In genomic region chr12:120439646-120440247, GRCh38 we compare ENCODE assay signal across 8 cellular contexts. TPM values are rescaled to one million over a fixed set of nuclear protein-coding genes. Genes with fewer than 3 reads are reported as not detected.
A peak's percentile ranks its signal among the peaks of the same experiment; 100 is the strongest.
DNase-seq lines count a peak whose midpoint lies in the region; ATAC-seq and TF ChIP-seq lines count a peak whose summit lies in the region.

No MANE protein-coding gene starts in this region.

- H3K36me3 ChIP-seq in SJSA1 (peaks cover 52% of the 10 kb centered on the region), gastroesophageal sphincter (peaks cover 0 to 51% of the 10 kb centered on the region in 2 donors), prostate gland (peaks cover 0 to 2% of the 10 kb centered on the region in 2 donors), aorta (ENCODE audit: control insufficient read depth in 1 of 2, insufficient read depth in 2 of 2, low read length in 1 of 2) (peaks cover 0 to 3% of the 10 kb centered on the region in 2 donors)

- WGBS in gastroesophageal sphincter (ENCODE audit: low coverage in 1 of 2), 2 donors, result 50 to 55% methylated on average over 1 of the region's 6 CpGs
- 13% methylated on average over 6 of the region's 6 CpGs for WGBS in prostate gland
- 15% methylated on average over 6 of the region's 6 CpGs for WGBS in aorta, 2 donors

- no peaks in the 10 kb centered on the region for H3K27me3 ChIP-seq in SJSA1 (replicated peaks)
- H3K27me3 ChIP-seq in gastroesophageal sphincter, result no peaks in the 10 kb centered on the region
- no peaks in the 10 kb centered on the region for H3K27me3 ChIP-seq in prostate gland (replicated peaks; ENCODE audit: insufficient read depth)
- no peaks in the 10 kb centered on the region for H3K27me3 ChIP-seq in aorta (ENCODE audit: control insufficient read depth in 1 of 2, insufficient read depth in 2 of 2, low read length in 1 of 2)

- TF ChIP-seq CTCF in gastroesophageal sphincter (IDR thresholded peaks at IDR 0.05) (peak in 3 of 4 experiments; percentile 7 to 74 (median 28)), prostate gland (IDR thresholded peaks at IDR 0.05) (peak in 3 of 4 experiments; percentile 19 to 52 (median 20))

- no peak for TF ChIP-seq EP300 in gastroesophageal sphincter (IDR thresholded peaks at IDR 0.05)

- intact Hi-C loops in prostate gland (cut with DNase I) (loop anchor here (10.0 kb wide), 1 partner anchor 205 kb away; the partner anchor contains the start of gene CABP1), aorta (cut with DNase I) (loop anchor here (5.0 to 10.0 kb wide), 2 partner anchors 115 to 122 kb away; partner anchors contain the start of gene PLA2G1B (in 1 of the 2))

- ATAC-seq in gastroesophageal sphincter (peak; percentile 22), aorta (ENCODE audit: low FRiP score) (peak; percentile 64), HG03439 (IDR thresholded peaks at IDR 0.05; ENCODE audit: unreplicated experiment) (no peak)

- H3K4me3 ChIP-seq in SJSA1 (no peak overlapping the region), gastroesophageal sphincter (peak overlapping the region in 1 of 2 donors; percentile 81), prostate gland (no peak overlapping the region), aorta (ENCODE audit: low read length in 2 of 2) (no peak overlapping the region)

- DNase-seq in DMS53 treated with DMSO at 0.1 percent for 48 hours (lab: John Stamatoyannopoulos, UW; ENCODE audit: unreplicated experiment), result peak; percentile 47
- peak; percentile 59 for DNase-seq in LHCN-M2 (ENCODE audit: low read depth)
- peak; percentile 25 to 66 for DNase-seq in SJSA1 (ENCODE audit: low read depth in 1 of 2, low spot score in 2 of 2)
- DNase-seq in activated gamma-delta T cell treated with Interleukin-2 at 50 U/mL for 16 hours, result peak; percentile 76
- peak; percentile 30 for DNase-seq in prostate gland (ENCODE audit: low spot score)
- DNase-seq in aorta, result no peak

- TF ChIP-seq POLR2A in gastroesophageal sphincter (IDR thresholded peaks at IDR 0.05), result no peak
- TF ChIP-seq POLR2A in prostate gland (IDR thresholded peaks at IDR 0.05), result no peak

- H3K27ac ChIP-seq in SJSA1, result no peak overlapping the region
- peak overlapping the region in 1 of 4 donors; percentile 45 for H3K27ac ChIP-seq in gastroesophageal sphincter
- H3K27ac ChIP-seq in prostate gland, result no peak overlapping the region
- no peak overlapping the region for H3K27ac ChIP-seq in aorta (ENCODE audit: low read depth in 1 of 2, low read length in 2 of 2)

- H3K9me3 ChIP-seq in SJSA1 (replicated peaks), result no peaks in the 10 kb centered on the region
- no peaks in the 10 kb centered on the region for H3K9me3 ChIP-seq in gastroesophageal sphincter
- H3K9me3 ChIP-seq in prostate gland, result no peaks in the 10 kb centered on the region
- no peaks in the 10 kb centered on the region for H3K9me3 ChIP-seq in aorta (ENCODE audit: control insufficient read depth, low read length)

- H3K4me1 ChIP-seq in SJSA1 (replicated peaks) (peaks cover 6% of the 10 kb centered on the region), gastroesophageal sphincter (peaks cover 0 to 32% (median 8%) of the 10 kb centered on the region in 3 donors), prostate gland (replicated peaks) (no peaks in the 10 kb centered on the region), aorta (ENCODE audit: control insufficient read depth in 1 of 2, insufficient read depth in 2 of 2, low read length in 2 of 2) (no peaks in the 10 kb centered on the region)

RNA-seq across cellular contexts. Expression of gene COX6A1, which starts 1.8 kb away (rescaled TPM):
- 378 and 392 TPM in 2 replicates for total RNA-seq in LHCN-M2 (2014; rRNA removed)
- polyA plus RNA-seq in LHCN-M2 (2012), result 695 TPM
- total RNA-seq in SJSA1 (2014; rRNA removed; shearing (Covaris generic)), result 529 and 935 TPM in 2 replicates
- 100 to 1,000 TPM; 424 to 588 (median 522) TPM for total RNA-seq in gastroesophageal sphincter
- 100 to 1,000 TPM; 616 to 965 TPM for total RNA-seq in prostate gland
- 100 to 1,000 TPM; 176 to 246 TPM for total RNA-seq in aorta
- 100 to 1,000 TPM; 355 to 498 TPM for polyA plus RNA-seq in aorta

RNA-seq across cellular contexts. Expression of gene TRIAP1, which starts 6.4 kb away (rescaled TPM):
- total RNA-seq in LHCN-M2 (2014; rRNA removed), result 52.1 and 59.5 TPM in 2 replicates
- 49.8 TPM for polyA plus RNA-seq in LHCN-M2 (2012)
- 41.3 and 44.8 TPM in 2 replicates for total RNA-seq in SJSA1 (2014; rRNA removed; shearing (Covaris generic))
- 10 to 100 TPM in 3 of 4 donors, 1 to 10 TPM in 1; 9.7 to 19.5 (median 16.8) TPM for total RNA-seq in gastroesophageal sphincter
- total RNA-seq in prostate gland, result 10 to 100 TPM; 15.7 to 21.9 TPM
- 10 to 100 TPM; 13.0 to 14.1 TPM for total RNA-seq in aorta
- 10 to 100 TPM; 19.7 to 43.1 TPM for polyA plus RNA-seq in aorta

RNA-seq across cellular contexts. Expression of gene GATC, which starts 6.5 kb away (rescaled TPM):
- 24.3 TPM in 2 replicates for total RNA-seq in LHCN-M2 (2014; rRNA removed)
- polyA plus RNA-seq in LHCN-M2 (2012), result 10.6 TPM
- 16.3 and 20.2 TPM in 2 replicates for total RNA-seq in SJSA1 (2014; rRNA removed; shearing (Covaris generic))
- total RNA-seq in gastroesophageal sphincter, result 10 to 100 TPM; 20.0 to 26.0 (median 23.2) TPM
- 10 to 100 TPM; 19.3 to 30.1 TPM for total RNA-seq in prostate gland
- total RNA-seq in aorta, result 10 to 100 TPM; 22.1 to 24.5 TPM
- polyA plus RNA-seq in aorta, result 10 to 100 TPM in 1 of 2 donors, 1 to 10 TPM in 1; 9.8 to 11.5 TPM

RNA-seq across cellular contexts. Expression of gene SRSF9, which starts 29.8 kb away (rescaled TPM):
- total RNA-seq in LHCN-M2 (2014; rRNA removed) (170 and 172 TPM in 2 replicates), gastroesophageal sphincter (10 to 100 TPM; 46.2 to 63.2 (median 49.3) TPM), prostate gland (100 to 1,000 TPM in 1 of 2 donors, 10 to 100 TPM in 1; 98.7 to 131 TPM), aorta (10 to 100 TPM; 91.2 to 96.6 TPM)
- 221 TPM for polyA plus RNA-seq in LHCN-M2 (2012)
- total RNA-seq in SJSA1 (2014; rRNA removed; shearing (Covaris generic)), result 199 and 263 TPM in 2 replicates
- 10 to 100 TPM; 77.5 to 95.8 TPM for polyA plus RNA-seq in aorta

RNA-seq across cellular contexts. Expression of gene DYNLL1, which starts 56.2 kb away (rescaled TPM):
- total RNA-seq in LHCN-M2 (2014; rRNA removed) (308 and 404 TPM in 2 replicates), gastroesophageal sphincter (100 to 1,000 TPM; 179 to 271 (median 229) TPM), prostate gland (100 to 1,000 TPM; 166 to 303 TPM), aorta (100 to 1,000 TPM; 236 to 262 TPM)
- 1,028 TPM for polyA plus RNA-seq in LHCN-M2 (2012)
- total RNA-seq in SJSA1 (2014; rRNA removed; shearing (Covaris generic)), result 251 and 497 TPM in 2 replicates
- polyA plus RNA-seq in aorta, result 100 to 1,000 TPM; 287 to 686 TPM

Comparison
In these comparisons a context has a peak if more than half of its experiments do, and no peak if none do; other contexts are left out.
1. DNase-seq: peak in DMS53 treated with DMSO at 0.1 percent for 48 hours (single experiment), LHCN-M2 (single experiment), SJSA1 (2 of 2), activated gamma-delta T cell treated with Interleukin-2 at 50 U/mL for 16 hours (single experiment) and prostate gland (single experiment); none in aorta (0 of 2).